Comparison of ENCODE assay signal across 8 cellular contexts in genomic region chr4:153785830-153786721, GRCh38. TPM values are rescaled to one million over a fixed set of nuclear protein-coding genes. Genes with fewer than 3 reads are reported as not detected.
DNase-seq lines count a peak whose midpoint lies in the region; ATAC-seq, FAIRE-seq and TF ChIP-seq lines count a peak whose summit lies in the region.

No MANE protein-coding gene starts in this region.

- no peaks in the 10 kb centered on the region for H3K9me3 Mint-ChIP-seq in activated CD4-positive, alpha-beta memory T cell treated with anti-CD3 and anti-CD28 coated beads, Interleukin-2, amount 10 ng/mL, durations not matched to agents 7 days and 5 days

- CTCF ChIA-PET in HepG2 (lab: Yijun Ruan, JAX; ENCODE audit: low intra/inter-chr PET ratio, low total read pairs): no interaction called here
- CTCF ChIA-PET in activated CD4-positive, alpha-beta memory T cell treated with anti-CD3 and anti-CD28 coated beads, Interleukin-2, amount 10 ng/mL, durations not matched to agents 7 days and 5 days (lab: Charles Lee): interaction anchor here (0.7 to 2.1 kb wide), 7 partner anchors 9 to 297 kb away, joined by 3 to 8 read pairs (median 5); no protein-coding TSS in a partner anchor

- H3K27ac ChIP-seq in HUES48 (ENCODE audit: low read depth, low read length): peak overlapping the region; percentile 80
- no peak overlapping the region for H3K27ac ChIP-seq in HepG2 (ENCODE audit: extremely low read length, insufficient read depth, low read length)

- DNase-seq in COLO829 (ENCODE audit: low spot score) (peak; percentile 85), adipocyte (ENCODE audit: low read depth) (peak; percentile 79), HepG2 (ENCODE audit: low spot score) (peak; percentile 3)
- no peak for DNase-seq in activated CD4-positive, alpha-beta memory T cell treated with anti-CD3 and anti-CD28 coated beads, Interleukin-2, amount 10 ng/mL, durations not matched to agents 7 days and 5 days

- H3K36me3 ChIP-seq in HUES48 (ENCODE audit: control insufficient read depth, insufficient read depth, low read length): peaks cover 47% of the 10 kb centered on the region
- H3K36me3 ChIP-seq in adipocyte (ENCODE audit: control insufficient read depth, insufficient read depth, low read length, severe bottlenecking): no peaks in the 10 kb centered on the region
- no peaks in the 10 kb centered on the region for H3K36me3 ChIP-seq in HepG2 (replicated peaks in 1 of 2; ENCODE audit: control insufficient read depth in 1 of 2, insufficient read depth in 2 of 2, low read length in 2 of 2)

- POLR2A ChIA-PET in HepG2 (lab: Yijun Ruan, JAX): no interaction called here
- POLR2A ChIA-PET in activated CD4-positive, alpha-beta memory T cell treated with anti-CD3 and anti-CD28 coated beads, Interleukin-2, amount 10 ng/mL, durations not matched to agents 7 days and 5 days (lab: Charles Lee): no interaction called here

- ATAC-seq in HepG2 (peak; percentile 66), GM21515 (IDR thresholded peaks at IDR 0.05; ENCODE audit: unreplicated experiment) (no peak), GM21737 (IDR thresholded peaks at IDR 0.05; ENCODE audit: unreplicated experiment) (no peak), HG03196 (IDR thresholded peaks at IDR 0.05; ENCODE audit: unreplicated experiment) (no peak)

- H3K4me1 Mint-ChIP-seq in activated CD4-positive, alpha-beta memory T cell treated with anti-CD3 and anti-CD28 coated beads, Interleukin-2, amount 10 ng/mL, durations not matched to agents 7 days and 5 days: peaks cover 12% of the 10 kb centered on the region

- peak; percentile 23 for FAIRE-seq in HepG2 (lab: Jason Lieb, UNC)

- H3K27me3 ChIP-seq in HUES48 (ENCODE audit: control insufficient read depth, insufficient read depth, low read length) (peaks cover 12% of the 10 kb centered on the region; the same call in 1 of the 2 replicates), adipocyte (replicated peaks; ENCODE audit: control insufficient read depth, insufficient read depth, low read length) (peaks cover 18% of the 10 kb centered on the region), HepG2 (ENCODE audit: control insufficient read depth in 1 of 2, insufficient read depth in 2 of 2, low read length in 2 of 2) (peaks cover 5 to 39% of the 10 kb centered on the region in 2 experiments; a peak in 3 of 5 replicates)

- intact Hi-C loops in HepG2 (cut with micrococcal nuclease; ENCODE audit: unreplicated experiment): loop anchor here (2.0 to 10.0 kb wide), 2 partner anchors 265 to 529 kb away; no protein-coding TSS in a partner anchor

- in situ Hi-C loops in HepG2 (cut with HindIII; ENCODE audit: extremely low pct_ligation_motif_present, low pct_unique_long_range_greater_than_20kb): no loop called here

- H3K9me3 ChIP-seq in HUES48 (ENCODE audit: control insufficient read depth, insufficient read depth, low read length) (no peaks in the 10 kb centered on the region), adipocyte (ENCODE audit: control insufficient read depth, low read length) (no peaks in the 10 kb centered on the region), HepG2 (ENCODE audit: low read length) (no peaks in the 10 kb centered on the region)

- no peak overlapping the region for H3K4me2 ChIP-seq in HepG2 (ENCODE audit: low read depth, low read length)

- H3K9ac ChIP-seq in HUES48 (ENCODE audit: low read depth, low read length): 0 out of 2 replicates have a peak overlapping the region, but pooled peaks have one; percentile 13
- no peak overlapping the region for H3K9ac ChIP-seq in adipocyte (ENCODE audit: low read length)
- no peak overlapping the region for H3K9ac ChIP-seq in HepG2 (ENCODE audit: insufficient read depth, low read depth, low read length)

- no TSS peak for BruUV-seq in HepG2 (replicated peaks; lab: Mats Ljungman, UMichigan)

- no peak overlapping the region for H3K4me3 Mint-ChIP-seq in activated CD4-positive, alpha-beta memory T cell treated with anti-CD3 and anti-CD28 coated beads, Interleukin-2, amount 10 ng/mL, durations not matched to agents 7 days and 5 days

- no peaks in the 10 kb centered on the region for H3K79me2 ChIP-seq in HepG2 (ENCODE audit: insufficient read depth, low read length)

- H3K27me3 Mint-ChIP-seq in activated CD4-positive, alpha-beta memory T cell treated with anti-CD3 and anti-CD28 coated beads, Interleukin-2, amount 10 ng/mL, durations not matched to agents 7 days and 5 days: peaks cover 75% of the 10 kb centered on the region

- no peaks in the 10 kb centered on the region for H3K36me3 Mint-ChIP-seq in activated CD4-positive, alpha-beta memory T cell treated with anti-CD3 and anti-CD28 coated beads, Interleukin-2, amount 10 ng/mL, durations not matched to agents 7 days and 5 days (ENCODE audit: low read depth)

- TF ChIP-seq POLR2A in HepG2 (IDR thresholded peaks at IDR 0.05; ENCODE audit: insufficient read depth in 1 of 2, low read depth in 2 of 2, low read length in 2 of 2): no peak

- H4K20me1 ChIP-seq in HepG2 (ENCODE audit: insufficient read depth, low read length): no peaks in the 10 kb centered on the region

- H3K4me1 ChIP-seq in HUES48 (ENCODE audit: control insufficient read depth, insufficient read depth, low read length): peaks cover 33% of the 10 kb centered on the region
- peaks cover 36% of the 10 kb centered on the region for H3K4me1 ChIP-seq in adipocyte (ENCODE audit: control insufficient read depth, insufficient read depth, low read length)
- no peaks in the 10 kb centered on the region for H3K4me1 ChIP-seq in HepG2 (ENCODE audit: insufficient read depth, low read length)

- peak; percentile 40 for TF ChIP-seq CTCF in HepG2 (CRISPR knock-in tag; IDR thresholded peaks at IDR 0.05)

- TF ChIP-seq EP300 in HepG2 (IDR thresholded peaks at IDR 0.05; ENCODE audit: low read depth in 2 of 2, low read length in 2 of 2): no peak
- no peak for TF ChIP-seq EP300 in HepG2 (CRISPR knock-in tag; IDR thresholded peaks at IDR 0.05; ENCODE audit: borderline replicate concordance)

- 2% methylated on average over 5 of the region's 5 CpGs for WGBS in HepG2 (ENCODE audit: low lambda C conversion rate)

- no peak overlapping the region for H2AFZ ChIP-seq in HepG2 (ENCODE audit: low read length)

- H3K4me3 ChIP-seq in HUES48 (ENCODE audit: low read depth, low read length) (peak overlapping the region; percentile 70), adipocyte (ENCODE audit: low read length) (no peak overlapping the region), HepG2 (replicated peaks in 1 of 3; ENCODE audit: insufficient read depth in 1 of 3, low read depth in 2 of 3, low read length in 3 of 3) (no peak overlapping the region)

- no peak overlapping the region for H3K27ac Mint-ChIP-seq in activated CD4-positive, alpha-beta memory T cell treated with anti-CD3 and anti-CD28 coated beads, Interleukin-2, amount 10 ng/mL, durations not matched to agents 7 days and 5 days

- TF ChIP-seq RAD21 in HepG2 (CRISPR knock-in tag; IDR thresholded peaks at IDR 0.05): no peak

RNA-seq across cellular contexts. Expression of gene SFRP2, which starts 2.8 kb away (rescaled TPM):
- total RNA-seq in HepG2 (2016; rRNA removed; fragmentation: Illumina TruSeq; extraction: Trizol): not detected in 2 replicates
- not detected in 2 replicates for total RNA-seq in HepG2 (2016; cell fraction: cytosol; rRNA removed; fragmentation: Illumina TruSeq; extraction: Trizol; ENCODE audit: low read depth)
- not detected in 2 replicates for total RNA-seq in HepG2 (2016; cell fraction: insoluble cytoplasmic fraction; rRNA removed; fragmentation: Illumina TruSeq; extraction: Trizol)
- total RNA-seq in HepG2 (2016; cell fraction: membrane; rRNA removed; fragmentation: Illumina TruSeq; extraction: Trizol): not detected in 2 replicates
- not detected in 2 replicates for total RNA-seq in HepG2 (2016; cell fraction: nucleus; rRNA removed; fragmentation: Illumina TruSeq; extraction: Trizol)
- not detected in 2 replicates for polyA plus RNA-seq in HepG2 (2011; rRNA removed)
- not detected in 2 replicates for polyA plus RNA-seq in HepG2 (2011; cell fraction: cytosol; rRNA removed)
- not detected in 2 replicates for polyA plus RNA-seq in HepG2 (2011; cell fraction: nucleus; rRNA removed)
- not detected in 2 replicates for polyA plus RNA-seq in HepG2 (2012)
- not detected in 2 replicates for polyA plus RNA-seq in HepG2 (2016; cell fraction: cytosol; fragmentation: Illumina TruSeq; extraction: Trizol; ENCODE audit: low read depth)
- not detected in 2 replicates for polyA plus RNA-seq in HepG2 (2016; cell fraction: insoluble cytoplasmic fraction; fragmentation: Illumina TruSeq; extraction: Trizol; ENCODE audit: low read depth)
- not detected in 2 replicates for polyA plus RNA-seq in HepG2 (2016; cell fraction: membrane; fragmentation: Illumina TruSeq; extraction: Trizol; ENCODE audit: low read depth)
- polyA plus RNA-seq in HepG2 (2016; cell fraction: nucleus; fragmentation: Illumina TruSeq; extraction: Trizol; ENCODE audit: insufficient read depth, low read depth): not detected in 2 replicates
- not detected in 2 replicates for polyA minus RNA-seq in HepG2 (2011; rRNA and poly(A)+ RNA removed; ENCODE audit: low replicate concordance)
- not detected in 2 replicates for polyA minus RNA-seq in HepG2 (2011; cell fraction: cytosol; rRNA and poly(A)+ RNA removed)
- not detected in 2 replicates for polyA minus RNA-seq in HepG2 (2011; cell fraction: nucleus; rRNA and poly(A)+ RNA removed)
- total RNA-seq in activated CD4-positive, alpha-beta memory T cell treated with anti-CD3 and anti-CD28 coated beads, Interleukin-2, amount 10 ng/mL, durations not matched to agents 7 days and 5 days: not detected

RNA-seq across cellular contexts. Expression of gene RNF175, which starts 26.3 kb away (rescaled TPM):
- total RNA-seq in HepG2 (2016; rRNA removed; fragmentation: Illumina TruSeq; extraction: Trizol): not detected in 2 replicates
- total RNA-seq in HepG2 (2016; cell fraction: cytosol; rRNA removed; fragmentation: Illumina TruSeq; extraction: Trizol; ENCODE audit: low read depth): not detected in 2 replicates
- not detected in 2 replicates for total RNA-seq in HepG2 (2016; cell fraction: insoluble cytoplasmic fraction; rRNA removed; fragmentation: Illumina TruSeq; extraction: Trizol)
- not detected in 2 replicates for total RNA-seq in HepG2 (2016; cell fraction: membrane; rRNA removed; fragmentation: Illumina TruSeq; extraction: Trizol)
- not detected in 2 replicates for total RNA-seq in HepG2 (2016; cell fraction: nucleus; rRNA removed; fragmentation: Illumina TruSeq; extraction: Trizol)
- not detected in 2 replicates for polyA plus RNA-seq in HepG2 (2011; rRNA removed)
- not detected in 2 replicates for polyA plus RNA-seq in HepG2 (2011; cell fraction: cytosol; rRNA removed)
- not detected in 2 replicates for polyA plus RNA-seq in HepG2 (2011; cell fraction: nucleus; rRNA removed)
- polyA plus RNA-seq in HepG2 (2012): not detected in 2 replicates
- not detected in 2 replicates for polyA plus RNA-seq in HepG2 (2016; cell fraction: cytosol; fragmentation: Illumina TruSeq; extraction: Trizol; ENCODE audit: low read depth)
- polyA plus RNA-seq in HepG2 (2016; cell fraction: insoluble cytoplasmic fraction; fragmentation: Illumina TruSeq; extraction: Trizol; ENCODE audit: low read depth): not detected in 2 replicates
- not detected in 2 replicates for polyA plus RNA-seq in HepG2 (2016; cell fraction: membrane; fragmentation: Illumina TruSeq; extraction: Trizol; ENCODE audit: low read depth)
- polyA plus RNA-seq in HepG2 (2016; cell fraction: nucleus; fragmentation: Illumina TruSeq; extraction: Trizol; ENCODE audit: insufficient read depth, low read depth): not detected in 2 replicates
- not detected in 2 replicates for polyA minus RNA-seq in HepG2 (2011; rRNA and poly(A)+ RNA removed; ENCODE audit: low replicate concordance)
- polyA minus RNA-seq in HepG2 (2011; cell fraction: cytosol; rRNA and poly(A)+ RNA removed): not detected in 2 replicates
- polyA minus RNA-seq in HepG2 (2011; cell fraction: nucleus; rRNA and poly(A)+ RNA removed): not detected in 2 replicates
- not detected for total RNA-seq in activated CD4-positive, alpha-beta memory T cell treated with anti-CD3 and anti-CD28 coated beads, Interleukin-2, amount 10 ng/mL, durations not matched to agents 7 days and 5 days
